In the genomic region with DNA sequence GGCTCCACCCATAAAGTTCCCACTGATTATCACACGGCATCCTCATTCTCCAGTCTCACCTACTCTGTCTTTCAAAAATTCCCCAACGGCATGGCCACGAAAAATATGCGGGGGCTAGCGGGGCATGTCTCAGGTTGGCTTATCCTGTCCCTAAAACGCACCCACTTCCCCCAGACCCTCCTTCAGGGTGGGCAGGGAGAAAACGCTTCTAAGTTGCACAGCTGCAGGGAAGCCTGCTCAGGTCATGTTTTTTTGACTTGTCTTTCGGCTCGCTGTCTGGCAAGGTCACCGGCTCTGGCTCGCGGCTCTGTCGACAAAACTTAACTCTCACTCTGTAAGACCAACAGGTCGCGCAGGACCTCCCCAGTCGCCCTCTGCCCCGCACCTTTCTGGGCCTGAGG, we compare ENCODE assay signal across 8 cellular contexts. TPM values are rescaled to one million over a fixed set of nuclear protein-coding genes. Genes with fewer than 3 reads are reported as not detected.
A peak's percentile ranks its signal among the peaks of the same experiment; 100 is the strongest.
DNase-seq lines count a peak whose midpoint lies in the region; ATAC-seq and TF ChIP-seq lines count a peak whose summit lies in the region.

No MANE protein-coding gene starts in this region.

- CTCF ChIA-PET in activated CD4-positive, alpha-beta T cell treated with anti-CD3 and anti-CD28 coated beads for 36 hours (lab: Charles Lee), result interaction anchor here (0.7 to 5.2 kb wide), 22 partner anchors 8 to 304 kb away, joined by 3 to 67 read pairs (median 5); a partner anchor contains a TSS
- CTCF ChIA-PET in activated naive CD4-positive, alpha-beta T cell treated with anti-CD3 and anti-CD28 coated beads, Interleukin-2, amount 10 ng/mL, durations not matched to agents 7 days and 5 days (lab: Charles Lee), result interaction anchor here (0.5 to 3.7 kb wide), 29 partner anchors 10 to 352 kb away, joined by 3 to 40 read pairs (median 3); a partner anchor contains a TSS

- H3K27ac ChIP-seq in layer of hippocampus (ENCODE audit: low read depth, low read length), result peak overlapping the region; percentile 85
- H3K27ac ChIP-seq in transverse colon, result peak overlapping the region; percentile 92 to 94 (median 93)

- TF ChIP-seq POLR2A in transverse colon (IDR thresholded peaks at IDR 0.05), result no peak

- no peak for TF ChIP-seq EP300 in transverse colon (IDR thresholded peaks at IDR 0.05; ENCODE audit: low read depth)

- in situ Hi-C loops in transverse colon (cut with MboI; ENCODE audit: low pct_ligation_motif_present in 1 of 4, low pct_unique_long_range_greater_than_20kb in 1 of 4, low sequenced_read_pairs in 3 of 4), result loop anchor here (5.0 to 10.0 kb wide), 4 partner anchors 138 to 208 kb away; no protein-coding TSS in a partner anchor

- no peaks in the 10 kb centered on the region for H3K9me3 ChIP-seq in transverse colon

- H3K4me3 Mint-ChIP-seq in activated CD4-positive, alpha-beta T cell treated with anti-CD3 and anti-CD28 coated beads for 36 hours, result peak overlapping the region; percentile 96
- H3K4me3 Mint-ChIP-seq in activated naive CD4-positive, alpha-beta T cell treated with anti-CD3 and anti-CD28 coated beads, Interleukin-2, amount 10 ng/mL, durations not matched to agents 7 days and 5 days, result peak overlapping the region; percentile 86

- intact Hi-C loops in activated CD4-positive, alpha-beta T cell treated with anti-CD3 and anti-CD28 coated beads for 36 hours (cut with DNase I, micrococcal nuclease), result loop anchor here (1.0 to 10.0 kb wide), 19 partner anchors 19 to 1822 kb away; a partner anchor contains a TSS
- intact Hi-C loops in transverse colon (cut with DNase I; ENCODE audit: low total_unique reads), result loop anchor here (5.0 to 10.0 kb wide), 2 partner anchors 115 to 218 kb away; no protein-coding TSS in a partner anchor

- peaks cover 38% of the 10 kb centered on the region for H3K4me1 Mint-ChIP-seq in activated CD4-positive, alpha-beta T cell treated with anti-CD3 and anti-CD28 coated beads for 36 hours
- peaks cover 47% of the 10 kb centered on the region for H3K4me1 Mint-ChIP-seq in activated naive CD4-positive, alpha-beta T cell treated with anti-CD3 and anti-CD28 coated beads, Interleukin-2, amount 10 ng/mL, durations not matched to agents 7 days and 5 days

- peaks cover 51% of the 10 kb centered on the region for H3K36me3 Mint-ChIP-seq in activated CD4-positive, alpha-beta T cell treated with anti-CD3 and anti-CD28 coated beads for 36 hours (ENCODE audit: low read depth)
- H3K36me3 Mint-ChIP-seq in activated naive CD4-positive, alpha-beta T cell treated with anti-CD3 and anti-CD28 coated beads, Interleukin-2, amount 10 ng/mL, durations not matched to agents 7 days and 5 days, result peaks cover 53% of the 10 kb centered on the region

- 1% methylated on average over 15 of the region's 17 CpGs; no CpG with 5 or more reads in 1 of the 2 donors for WGBS in transverse colon (ENCODE audit: low coverage in 1 of 2), 2 donors

- peak; percentile 5 for ATAC-seq in activated CD4-positive, alpha-beta T cell treated with anti-CD3 and anti-CD28 coated beads for 36 hours
- ATAC-seq in HG03095 (IDR thresholded peaks at IDR 0.05; ENCODE audit: unreplicated experiment), result peak; percentile 0
- ATAC-seq in HG03457 (IDR thresholded peaks at IDR 0.05; ENCODE audit: unreplicated experiment), result no peak

- H3K36me3 ChIP-seq in transverse colon, result no peaks in the 10 kb centered on the region

- H3K27me3 ChIP-seq in layer of hippocampus (ENCODE audit: control insufficient read depth, insufficient read depth, low read length) (no peaks in the 10 kb centered on the region), transverse colon (no peaks in the 10 kb centered on the region)

- POLR2A ChIA-PET in activated CD4-positive, alpha-beta T cell treated with anti-CD3 and anti-CD28 coated beads for 36 hours (lab: Charles Lee), result interaction anchor here (0.6 to 3.6 kb wide), 14 partner anchors 10 to 229 kb away, joined by 3 to 35 read pairs (median 4); no protein-coding TSS in a partner anchor

- DNase-seq in activated CD4-positive, alpha-beta T cell treated with anti-CD3 and anti-CD28 coated beads for 36 hours, result no peak
- DNase-seq in activated CD4-positive, alpha-beta T cell treated with anti-CD3 and anti-CD28 coated beads for 48 hours, result no peak
- no peak for DNase-seq in activated naive CD4-positive, alpha-beta T cell treated with anti-CD3 and anti-CD28 coated beads, Interleukin-2, amount 10 ng/mL, durations not matched to agents 7 days and 5 days
- no peak for DNase-seq in transverse colon
- no peak for DNase-seq in HuH-7 (ENCODE audit: low spot score)

- no peaks in the 10 kb centered on the region for H3K27me3 Mint-ChIP-seq in activated CD4-positive, alpha-beta T cell treated with anti-CD3 and anti-CD28 coated beads for 36 hours
- peaks cover 29% of the 10 kb centered on the region for H3K27me3 Mint-ChIP-seq in activated naive CD4-positive, alpha-beta T cell treated with anti-CD3 and anti-CD28 coated beads, Interleukin-2, amount 10 ng/mL, durations not matched to agents 7 days and 5 days

- peaks cover 13 to 57% (median 34%) of the 10 kb centered on the region in 4 donors for H3K4me1 ChIP-seq in transverse colon

- peak overlapping the region; percentile 93 for H3K27ac Mint-ChIP-seq in activated CD4-positive, alpha-beta T cell treated with anti-CD3 and anti-CD28 coated beads for 36 hours
- peak overlapping the region; percentile 96 for H3K27ac Mint-ChIP-seq in activated naive CD4-positive, alpha-beta T cell treated with anti-CD3 and anti-CD28 coated beads, Interleukin-2, amount 10 ng/mL, durations not matched to agents 7 days and 5 days

- TF ChIP-seq CTCF in transverse colon (IDR thresholded peaks at IDR 0.05), result no peak

- H3K4me3 ChIP-seq in transverse colon, result peak overlapping the region; percentile 65 to 89 (median 80)

- H3K9me3 Mint-ChIP-seq in activated CD4-positive, alpha-beta T cell treated with anti-CD3 and anti-CD28 coated beads for 36 hours (ENCODE audit: low read depth), result no peaks in the 10 kb centered on the region
- no peaks in the 10 kb centered on the region for H3K9me3 Mint-ChIP-seq in activated naive CD4-positive, alpha-beta T cell treated with anti-CD3 and anti-CD28 coated beads, Interleukin-2, amount 10 ng/mL, durations not matched to agents 7 days and 5 days

RNA-seq across cellular contexts. Expression of a gene that starts 3.8 kb away (rescaled TPM):
- 100 to 1,000 TPM; 118 to 135 TPM for total RNA-seq in activated CD4-positive, alpha-beta T cell treated with anti-CD3 and anti-CD28 coated beads for 36 hours
- 10 to 100 TPM; 12.9 to 32.7 (median 21.6) TPM for total RNA-seq in transverse colon
